15 cellular contexts compared by ENCODE assay signal in the genomic region with DNA sequence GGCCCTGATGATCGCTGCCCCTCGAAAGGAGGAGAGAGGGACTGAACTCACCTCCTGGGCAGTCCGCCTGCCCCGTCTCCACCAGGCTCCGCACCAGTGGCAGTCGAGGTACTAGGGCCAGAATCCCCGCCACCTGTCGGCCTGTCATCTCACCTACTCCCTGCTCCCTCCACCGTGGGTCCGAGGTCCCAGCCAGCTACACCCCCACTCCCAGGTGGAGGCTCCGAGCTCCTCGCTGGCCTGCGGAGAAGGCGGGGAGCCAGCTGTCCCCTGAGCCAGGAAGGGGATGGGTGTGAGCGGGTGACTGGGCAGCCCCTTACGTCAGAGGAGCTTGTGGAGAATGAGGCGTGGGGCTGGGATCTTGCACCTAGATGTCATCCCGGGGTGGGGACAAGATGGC.
"Had no signal": no experiment of that assay in that cellular context is flagged by ENCODE, and none has a peak within 500 bp of the region (broad histone marks: within the 10 kb centered on the region; RNA-seq: fewer than 3 reads in every experiment).

No MANE protein-coding gene starts in this region.

- H3K4me1 Mint-ChIP-seq: naive B cell had no signal

- H3K9me3 ChIP-seq: prostate gland, thyroid gland, uterus had no signal

- H3K27ac ChIP-seq: epithelial cell of prostate, prostate gland, thyroid gland, uterus, WERI-Rb-1 had no signal

- H3K4me1 ChIP-seq: prostate gland, thyroid gland, uterus had no signal

- H3K27me3 ChIP-seq: thyroid gland, uterus had no signal

- H3K36me3 Mint-ChIP-seq: naive B cell had no signal

- H3K36me3 ChIP-seq: prostate gland, thyroid gland, uterus, WERI-Rb-1 had no signal

- H3K4me3 Mint-ChIP-seq: activated CD8-positive, alpha-beta T cell treated with anti-CD3 and anti-CD28 coated beads for 36 hours; activated naive CD4-positive, alpha-beta T cell treated with anti-CD3 and anti-CD28 coated beads for 36 hours; activated T-helper 1 cell treated with anti-CD3 and anti-CD28 coated beads, Interleukin-12 subunit alpha, Interleukin-12 subunit beta, Interleukin-2, Interleukin-4 antibody, amounts not matched to agents 30 ng/mL and 10 ng/mL and 1 ng/mL, durations not matched to agents 14 hours and 24 hours and 36 hours; effector memory CD8-positive, alpha-beta T cell; naive B cell had no signal

- ATAC-seq: activated CD8-positive, alpha-beta T cell treated with anti-CD3 and anti-CD28 coated beads for 36 hours; effector memory CD8-positive, alpha-beta T cell had no signal

- H3K9me3 Mint-ChIP-seq: activated CD8-positive, alpha-beta T cell treated with anti-CD3 and anti-CD28 coated beads for 36 hours; activated T-helper 1 cell treated with anti-CD3 and anti-CD28 coated beads, Interleukin-12 subunit alpha, Interleukin-12 subunit beta, Interleukin-2, Interleukin-4 antibody, amounts not matched to agents 30 ng/mL and 10 ng/mL and 1 ng/mL, durations not matched to agents 14 hours and 24 hours and 36 hours had no signal

- H3K27ac Mint-ChIP-seq: activated CD8-positive, alpha-beta T cell treated with anti-CD3 and anti-CD28 coated beads for 36 hours; activated naive CD4-positive, alpha-beta T cell treated with anti-CD3 and anti-CD28 coated beads for 36 hours; activated T-helper 1 cell treated with anti-CD3 and anti-CD28 coated beads, Interleukin-12 subunit alpha, Interleukin-12 subunit beta, Interleukin-2, Interleukin-4 antibody, amounts not matched to agents 30 ng/mL and 10 ng/mL and 1 ng/mL, durations not matched to agents 14 hours and 24 hours and 36 hours; effector memory CD8-positive, alpha-beta T cell; naive B cell had no signal

- H3K27me3 Mint-ChIP-seq: activated CD8-positive, alpha-beta T cell treated with anti-CD3 and anti-CD28 coated beads for 36 hours; effector memory CD8-positive, alpha-beta T cell; naive B cell had no signal

- H3K4me3 ChIP-seq: prostate gland, thyroid gland, uterus had no signal

- DNase-seq: activated CD4-positive, alpha-beta T cell treated with anti-CD3 and anti-CD28 coated beads for 4 hours; activated CD8-positive, alpha-beta memory T cell treated with anti-CD3 and anti-CD28 coated beads, Interleukin-2, amount 50 U/mL, for 4 hours; activated CD8-positive, alpha-beta T cell treated with anti-CD3 and anti-CD28 coated beads for 36 hours; activated naive CD4-positive, alpha-beta T cell treated with anti-CD3 and anti-CD28 coated beads for 36 hours; central memory CD4-positive, alpha-beta T cell; effector memory CD8-positive, alpha-beta T cell; naive B cell; stimulated activated CD4-positive, alpha-beta T cell treated with anti-CD3 and anti-CD28 coated beads, Interleukin-15, amount 100 ng/mL, for 24 hours; T1000; thyroid gland; uterus had no signal
